1 cellular context compared by ENCODE assay signal in genomic region chr4:83535945-83536648, GRCh38.
TF ChIP-seq lines count a peak whose summit lies in the region.

Gene GPAT3 (plus strand): TSS chr4:83536108. CDS start chr4:83536623, 515 bp downstream.

TF ChIP-seq in HepG2, 621 proteins besides CTCF, POLR2A, EP300 and RAD21 (continued from another document and continues in another):
- TF ChIP-seq GLMP (CRISPR knock-in tag; IDR thresholded peaks at IDR 0.05; ENCODE audit: borderline replicate concordance) (no peak), YEATS2 (CRISPR knock-in tag; IDR thresholded peaks at IDR 0.05; ENCODE audit: borderline replicate concordance) (no peak), MXD1 (CRISPR knock-in tag; IDR thresholded peaks at IDR 0.05) (no peak; the same call in 1 of the 2 replicates), ZSCAN21 (CRISPR knock-in tag; IDR thresholded peaks at IDR 0.05; ENCODE audit: borderline replicate concordance) (0 out of 2 replicates have a peak, but pooled peaks have one; percentile 72), NR1H2 (CRISPR knock-in tag; IDR thresholded peaks at IDR 0.05; ENCODE audit: borderline replicate concordance, low read depth) (no peak), RFX5 (IDR thresholded peaks at IDR 0.05; ENCODE audit: low read depth, low read length) (no peak), TEF (CRISPR knock-in tag; IDR thresholded peaks at IDR 0.05) (no peak), ZNF605 (CRISPR knock-in tag; IDR thresholded peaks at IDR 0.05) (peak; percentile 50; the same call in 1 of the 2 replicates), TBL1XR1 (IDR thresholded peaks at IDR 0.05; ENCODE audit: borderline replicate concordance, low read length, partially characterized antibody) (no peak), NCOA1 (CRISPR knock-in tag; IDR thresholded peaks at IDR 0.05) (no peak), CENPBD1 (CRISPR knock-in tag; IDR thresholded peaks at IDR 0.05; ENCODE audit: borderline replicate concordance, low read depth) (no peak), ETV6 (CRISPR knock-in tag; conservative IDR thresholded peaks at IDR 0.05) (no peak), ZNF782 (CRISPR knock-in tag; IDR thresholded peaks at IDR 0.05; ENCODE audit: borderline replicate concordance) (no peak), HMG20B (CRISPR knock-in tag; conservative IDR thresholded peaks at IDR 0.05) (0 out of 2 replicates have a peak, but pooled peaks have one; percentile 24), ZFP1 (CRISPR knock-in tag; IDR thresholded peaks at IDR 0.05) (no peak), SMARCC2 (IDR thresholded peaks at IDR 0.05) (no peak), TP53 (CRISPR knock-in tag; conservative IDR thresholded peaks at IDR 0.05) (no peak), KAT7 (CRISPR knock-in tag; IDR thresholded peaks at IDR 0.05; ENCODE audit: borderline replicate concordance) (no peak), DMAP1 (CRISPR knock-in tag; IDR thresholded peaks at IDR 0.05) (peak; percentile 50; the same call in 1 of the 2 replicates), FUBP1 (CRISPR knock-in tag; IDR thresholded peaks at IDR 0.05; ENCODE audit: borderline replicate concordance) (no peak), PITX1 (CRISPR knock-in tag; IDR thresholded peaks at IDR 0.05) (no peak), ZFY (CRISPR knock-in tag; IDR thresholded peaks at IDR 0.05) (peak; percentile 62), FOXK1 (CRISPR knock-in tag; IDR thresholded peaks at IDR 0.05; ENCODE audit: borderline replicate concordance, low read depth) (no peak; the same call in 1 of the 2 replicates), HNRNPH1 (optimal IDR thresholded peaks at IDR 0.05; ENCODE audit: low read depth, low read length) (no peak), ATM (IDR thresholded peaks at IDR 0.05; ENCODE audit: borderline replicate concordance) (no peak), PAX8 (CRISPR knock-in tag; IDR thresholded peaks at IDR 0.05; ENCODE audit: borderline replicate concordance) (no peak), AKAP8 (CRISPR knock-in tag; IDR thresholded peaks at IDR 0.05) (no peak), ZNF800 (CRISPR knock-in tag; IDR thresholded peaks at IDR 0.05) (peak; percentile 99), TFE3 (CRISPR knock-in tag; IDR thresholded peaks at IDR 0.05) (no peak), ARID5B (CRISPR knock-in tag; IDR thresholded peaks at IDR 0.05) (peak; percentile 63; the same call in 1 of the 2 replicates), TRAFD1 (CRISPR knock-in tag; IDR thresholded peaks at IDR 0.05; ENCODE audit: borderline replicate concordance) (no peak), LBX2 (CRISPR knock-in tag; IDR thresholded peaks at IDR 0.05; ENCODE audit: borderline replicate concordance) (no peak), SNAPC4 (CRISPR knock-in tag; IDR thresholded peaks at IDR 0.05) (no peak), ZNF749 (CRISPR knock-in tag; IDR thresholded peaks at IDR 0.05; ENCODE audit: borderline replicate concordance) (0 out of 2 replicates have a peak, but pooled peaks have one; percentile 11), SNRNP70 (IDR thresholded peaks at IDR 0.05; ENCODE audit: low read depth, low read length) (no peak), ZBTB7B (CRISPR knock-in tag; IDR thresholded peaks at IDR 0.05) (no peak)
